12 cellular contexts compared by ENCODE assay signal in genomic region chr19:6533000-6533328, GRCh38. TPM values are rescaled to one million over a fixed set of nuclear protein-coding genes. Genes with fewer than 3 reads are reported as not detected.
DNase-seq lines count a peak whose midpoint lies in the region; ATAC-seq and TF ChIP-seq lines count a peak whose summit lies in the region.
"Had no signal": no experiment of that assay in that cellular context is flagged by ENCODE, and none has a peak within 500 bp of the region (broad histone marks: within the 10 kb centered on the region; RNA-seq: fewer than 3 reads in every experiment).

No MANE protein-coding gene starts in this region.

- intact Hi-C loops in vagina (cut with DNase I), result no loop called here

- H3K27me3 Mint-ChIP-seq in CD4-positive, CD25-positive, alpha-beta regulatory T cell, result peaks cover 38% of the 10 kb centered on the region
- peaks cover 6% of the 10 kb centered on the region for H3K27me3 Mint-ChIP-seq in activated naive CD8-positive, alpha-beta T cell

- DNase-seq in CD4-positive, CD25-positive, alpha-beta regulatory T cell, result no peak
- DNase-seq in HAP-1 (ENCODE audit: low spot score in 2 of 2) (peak in 1 of 2 experiments; percentile 35), kidney epithelial cell (ENCODE audit: low read depth) (no peak), germinal center (ENCODE audit: low spot score) (no peak), MV-4-11 (lab: John Stamatoyannopoulos, UW) (no peak), vagina (ENCODE audit: extremely low spot score in 2 of 2) (no peak)
- DNase-seq: COR-L47, NCI-H2029 treated with DMSO at 0.1 percent for 48 hours had no signal

- TF ChIP-seq POLR2A in vagina (IDR thresholded peaks at IDR 0.05), result no peak

- no peaks in the 10 kb centered on the region for H3K36me3 ChIP-seq in CD4-positive, CD25-positive, alpha-beta regulatory T cell (ENCODE audit: control insufficient read depth, insufficient read depth, low read length)
- H3K36me3 ChIP-seq in HAP-1 (replicated peaks) (peaks cover 21% of the 10 kb centered on the region), kidney epithelial cell (ENCODE audit: control insufficient read depth, insufficient read depth, low read length) (peaks cover 7% of the 10 kb centered on the region), vagina (no peaks in the 10 kb centered on the region)
- H3K36me3 ChIP-seq: neutrophil had no signal

- H3K36me3 Mint-ChIP-seq in CD4-positive, CD25-positive, alpha-beta regulatory T cell, result peaks cover 7% of the 10 kb centered on the region
- peaks cover 2% of the 10 kb centered on the region for H3K36me3 Mint-ChIP-seq in activated naive CD8-positive, alpha-beta T cell

- ATAC-seq in CD4-positive, CD25-positive, alpha-beta regulatory T cell (ENCODE audit: low read depth in 2 of 2), result no peak
- ATAC-seq in HG03432 (IDR thresholded peaks at IDR 0.05; ENCODE audit: unreplicated experiment), result no peak

- H3K4me3 Mint-ChIP-seq in CD4-positive, CD25-positive, alpha-beta regulatory T cell, result peak overlapping the region in 2 of 4 donors; percentile 75 to 76
- H3K4me3 Mint-ChIP-seq in activated naive CD8-positive, alpha-beta T cell, result peak overlapping the region; percentile 85

- in situ Hi-C loops in HAP-1 (cut with MboI; ENCODE audit: low sequenced_read_pairs), result no loop called here

- H3K27me3 ChIP-seq in CD4-positive, CD25-positive, alpha-beta regulatory T cell (ENCODE audit: control insufficient read depth, insufficient read depth, low read length), result peaks cover 9% of the 10 kb centered on the region
- H3K27me3 ChIP-seq in HAP-1 (ENCODE audit: low read depth) (no peaks in the 10 kb centered on the region), kidney epithelial cell (ENCODE audit: control insufficient read depth, insufficient read depth, low read length) (no peaks in the 10 kb centered on the region), vagina (no peaks in the 10 kb centered on the region)

- peaks cover 17 to 49% (median 34%) of the 10 kb centered on the region in 4 donors for H3K4me1 Mint-ChIP-seq in CD4-positive, CD25-positive, alpha-beta regulatory T cell
- peaks cover 46% of the 10 kb centered on the region for H3K4me1 Mint-ChIP-seq in activated naive CD8-positive, alpha-beta T cell (ENCODE audit: low read depth)

- H3K9me3 Mint-ChIP-seq in CD4-positive, CD25-positive, alpha-beta regulatory T cell, result peaks cover 0 to 4% (median 0%) of the 10 kb centered on the region in 7 donors
- no peaks in the 10 kb centered on the region for H3K9me3 Mint-ChIP-seq in activated naive CD8-positive, alpha-beta T cell (ENCODE audit: low read depth)
- H3K9me3 Mint-ChIP-seq: activated naive CD4-positive, alpha-beta T cell treated with anti-CD3 and anti-CD28 coated beads for 36 hours had no signal

- TF ChIP-seq CTCF in kidney epithelial cell (IDR thresholded peaks at IDR 0.05; ENCODE audit: insufficient read depth, low read length, poor library complexity, severe bottlenecking) (no peak), vagina (IDR thresholded peaks at IDR 0.05) (no peak)

- H3K4me1 ChIP-seq in CD4-positive, CD25-positive, alpha-beta regulatory T cell (ENCODE audit: control insufficient read depth, insufficient read depth, low read length, poor library complexity, severe bottlenecking), result peaks cover 37% of the 10 kb centered on the region
- H3K4me1 ChIP-seq in HAP-1, result peaks cover 12% of the 10 kb centered on the region
- H3K4me1 ChIP-seq in vagina, result peaks cover 20% of the 10 kb centered on the region

- H3K27ac ChIP-seq in CD4-positive, CD25-positive, alpha-beta regulatory T cell (ENCODE audit: insufficient read depth, low read length, poor library complexity, severe bottlenecking), result no peak overlapping the region
- H3K27ac ChIP-seq in vagina, result no peak overlapping the region
- H3K27ac ChIP-seq: neutrophil had no signal

- H3K27ac Mint-ChIP-seq in CD4-positive, CD25-positive, alpha-beta regulatory T cell, result peak overlapping the region in 1 of 3 donors; percentile 91
- H3K27ac Mint-ChIP-seq in activated naive CD8-positive, alpha-beta T cell, result no peak overlapping the region
- H3K27ac Mint-ChIP-seq: activated naive CD4-positive, alpha-beta T cell treated with anti-CD3 and anti-CD28 coated beads for 36 hours had no signal

- peak overlapping the region; percentile 20 for H3K4me3 ChIP-seq in CD4-positive, CD25-positive, alpha-beta regulatory T cell (ENCODE audit: low read depth, low read length)
- H3K4me3 ChIP-seq in HAP-1 (peak overlapping the region; percentile 78), kidney epithelial cell (ENCODE audit: low read depth, low read length) (peak overlapping the region; percentile 75), vagina (peak overlapping the region in 1 of 2 donors; percentile 7)

- H3K9me3 ChIP-seq in CD4-positive, CD25-positive, alpha-beta regulatory T cell (ENCODE audit: control insufficient read depth in 2 of 2, low read length in 2 of 2), result no peaks in the 10 kb centered on the region
- H3K9me3 ChIP-seq in HAP-1 (no peaks in the 10 kb centered on the region; the same call in none of the 2 replicates), vagina (no peaks in the 10 kb centered on the region)
- H3K9me3 ChIP-seq: neutrophil had no signal

RNA-seq across cellular contexts. Expression of gene TNFSF9, which starts 2.1 kb away (rescaled TPM):
- total RNA-seq in CD4-positive, CD25-positive, alpha-beta regulatory T cell, result 4.5 TPM
- 1 to 10 TPM in 1 of 4 donors, under 1 TPM in 3; 0.38 to 2.6 (median 0.50) TPM for polyA plus RNA-seq in CD4-positive, CD25-positive, alpha-beta regulatory T cell
- total RNA-seq in kidney epithelial cell (8.9 and 12.3 TPM in 2 replicates), vagina (7.9 TPM)

RNA-seq across cellular contexts. Expression of gene TUBB4A, which starts 30.9 kb away (rescaled TPM):
- total RNA-seq in CD4-positive, CD25-positive, alpha-beta regulatory T cell, result 1.3 TPM
- polyA plus RNA-seq in CD4-positive, CD25-positive, alpha-beta regulatory T cell, result 1 to 10 TPM in 1 of 4 donors, under 1 TPM in 1, not detected in 2; 0.36 to 1.0 TPM
- total RNA-seq in kidney epithelial cell (1.3 and 4.0 TPM in 2 replicates), vagina (5.6 TPM)

RNA-seq across cellular contexts. Expression of gene DENND1C, which starts 51.4 kb away (rescaled TPM):
- 125 TPM for total RNA-seq in CD4-positive, CD25-positive, alpha-beta regulatory T cell
- polyA plus RNA-seq in CD4-positive, CD25-positive, alpha-beta regulatory T cell, result 10 to 100 TPM; 36.9 to 42.4 (median 41.4) TPM
- 1.6 and 4.6 TPM in 2 replicates for total RNA-seq in kidney epithelial cell
- total RNA-seq in vagina, result 2.9 TPM

RNA-seq across cellular contexts. Expression of gene CD70, which starts 58.0 kb away (rescaled TPM):
- total RNA-seq in CD4-positive, CD25-positive, alpha-beta regulatory T cell, result 24.3 TPM
- polyA plus RNA-seq in CD4-positive, CD25-positive, alpha-beta regulatory T cell, result 10 to 100 TPM; 10.0 to 27.2 (median 17.7) TPM
- total RNA-seq in kidney epithelial cell (16.0 and 21.4 TPM in 2 replicates), vagina (not detected)

Comparison
In these comparisons a context has a peak if more than half of its experiments do, and no peak if none do; other contexts are left out.
1. RNA of gene DENND1C, which starts 51.4 kb away (total RNA-seq): 125 TPM in CD4-positive, CD25-positive, alpha-beta regulatory T cell (single experiment); 1.6 to 4.6 TPM in kidney epithelial cell and 2.9 TPM in vagina (single experiment); every median in the first group is over 10 times any median in the second.